ENCODE assay signal across 1 cellular context in genomic region chr3:183178512-183178832, GRCh38.
TF ChIP-seq lines count a peak whose summit lies in the region.

No MANE protein-coding gene starts in this region.

TF ChIP-seq in K562, 482 proteins besides CTCF, POLR2A, EP300 and RAD21 (continued from another document):
- peak; percentile 64; the same call in 1 of the 2 replicates for TF ChIP-seq ZBTB40 (IDR thresholded peaks at IDR 0.05)
- no peak for TF ChIP-seq ZBTB40 (CRISPR knock-in tag; IDR thresholded peaks at IDR 0.05)
- no peak for TF ChIP-seq ZSCAN32 (CRISPR knock-in tag; IDR thresholded peaks at IDR 0.05)
- no peak for TF ChIP-seq ZNF12 (CRISPR knock-in tag; IDR thresholded peaks at IDR 0.05)
- TF ChIP-seq MYNN (IDR thresholded peaks at IDR 0.05) = no peak
- no peak for TF ChIP-seq MYNN (CRISPR knock-in tag; IDR thresholded peaks at IDR 0.05)
- TF ChIP-seq, protein P1, sequence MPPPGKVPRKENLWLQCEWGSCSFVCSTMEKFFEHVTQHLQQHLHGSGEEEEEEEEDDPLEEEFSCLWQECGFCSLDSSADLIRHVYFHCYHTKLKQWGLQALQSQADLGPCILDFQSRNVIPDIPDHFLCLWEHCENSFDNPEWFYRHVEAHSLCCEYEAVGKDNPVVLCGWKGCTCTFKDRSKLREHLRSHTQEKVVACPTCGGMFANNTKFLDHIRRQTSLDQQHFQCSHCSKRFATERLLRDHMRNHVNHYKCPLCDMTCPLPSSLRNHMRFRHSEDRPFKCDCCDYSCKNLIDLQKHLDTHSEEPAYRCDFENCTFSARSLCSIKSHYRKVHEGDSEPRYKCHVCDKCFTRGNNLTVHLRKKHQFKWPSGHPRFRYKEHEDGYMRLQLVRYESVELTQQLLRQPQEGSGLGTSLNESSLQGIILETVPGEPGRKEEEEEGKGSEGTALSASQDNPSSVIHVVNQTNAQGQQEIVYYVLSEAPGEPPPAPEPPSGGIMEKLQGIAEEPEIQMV (tag; conservative IDR thresholded peaks at IDR 0.05; ENCODE audit: low read depth) = peak; percentile 29; the same call in 1 of the 2 replicates
- TF ChIP-seq TOE1 (IDR thresholded peaks at IDR 0.05; ENCODE audit: borderline replicate concordance) = 0 out of 2 replicates have a peak, but pooled peaks have one; percentile 6
- TF ChIP-seq TOE1 (CRISPR knock-in tag; IDR thresholded peaks at IDR 0.05; ENCODE audit: borderline replicate concordance, low read depth) = no peak
- no peak for TF ChIP-seq TSC22D4 (tag; IDR thresholded peaks at IDR 0.05)
- TF ChIP-seq CTBP1 (IDR thresholded peaks at IDR 0.05; ENCODE audit: borderline replicate concordance) = no peak
- TF ChIP-seq PHB2 (IDR thresholded peaks at IDR 0.05; ENCODE audit: low read depth) = no peak
- TF ChIP-seq GATAD2A (IDR thresholded peaks at IDR 0.05) = no peak
- TF ChIP-seq FIP1L1 (IDR thresholded peaks at IDR 0.05; ENCODE audit: low read depth, low read length, poor library complexity, severe bottlenecking) = no peak
- TF ChIP-seq ZNF318 (IDR thresholded peaks at IDR 0.05; ENCODE audit: borderline replicate concordance in 1 of 2, low read depth in 1 of 2) = no peak
- no peak for TF ChIP-seq SMARCA5 (IDR thresholded peaks at IDR 0.05)
- no peak for TF ChIP-seq YY1 (IDR thresholded peaks at IDR 0.05; ENCODE audit: borderline replicate concordance in 1 of 3, control insufficient read depth in 1 of 3, extremely low read depth in 1 of 3, insufficient read depth in 3 of 3, insufficient read length in 1 of 3, insufficient replicate concordance in 2 of 3, low read depth in 1 of 3, low read length in 2 of 3)
- no peak for TF ChIP-seq ZZZ3 (IDR thresholded peaks at IDR 0.05)
- TF ChIP-seq RBM39 (optimal IDR thresholded peaks at IDR 0.05; ENCODE audit: low read depth, low read length) = no peak
- TF ChIP-seq ZNF274 (IDR thresholded peaks at IDR 0.05; ENCODE audit: borderline replicate concordance, low read depth, low read length) = no peak
- TF ChIP-seq, protein P2, sequence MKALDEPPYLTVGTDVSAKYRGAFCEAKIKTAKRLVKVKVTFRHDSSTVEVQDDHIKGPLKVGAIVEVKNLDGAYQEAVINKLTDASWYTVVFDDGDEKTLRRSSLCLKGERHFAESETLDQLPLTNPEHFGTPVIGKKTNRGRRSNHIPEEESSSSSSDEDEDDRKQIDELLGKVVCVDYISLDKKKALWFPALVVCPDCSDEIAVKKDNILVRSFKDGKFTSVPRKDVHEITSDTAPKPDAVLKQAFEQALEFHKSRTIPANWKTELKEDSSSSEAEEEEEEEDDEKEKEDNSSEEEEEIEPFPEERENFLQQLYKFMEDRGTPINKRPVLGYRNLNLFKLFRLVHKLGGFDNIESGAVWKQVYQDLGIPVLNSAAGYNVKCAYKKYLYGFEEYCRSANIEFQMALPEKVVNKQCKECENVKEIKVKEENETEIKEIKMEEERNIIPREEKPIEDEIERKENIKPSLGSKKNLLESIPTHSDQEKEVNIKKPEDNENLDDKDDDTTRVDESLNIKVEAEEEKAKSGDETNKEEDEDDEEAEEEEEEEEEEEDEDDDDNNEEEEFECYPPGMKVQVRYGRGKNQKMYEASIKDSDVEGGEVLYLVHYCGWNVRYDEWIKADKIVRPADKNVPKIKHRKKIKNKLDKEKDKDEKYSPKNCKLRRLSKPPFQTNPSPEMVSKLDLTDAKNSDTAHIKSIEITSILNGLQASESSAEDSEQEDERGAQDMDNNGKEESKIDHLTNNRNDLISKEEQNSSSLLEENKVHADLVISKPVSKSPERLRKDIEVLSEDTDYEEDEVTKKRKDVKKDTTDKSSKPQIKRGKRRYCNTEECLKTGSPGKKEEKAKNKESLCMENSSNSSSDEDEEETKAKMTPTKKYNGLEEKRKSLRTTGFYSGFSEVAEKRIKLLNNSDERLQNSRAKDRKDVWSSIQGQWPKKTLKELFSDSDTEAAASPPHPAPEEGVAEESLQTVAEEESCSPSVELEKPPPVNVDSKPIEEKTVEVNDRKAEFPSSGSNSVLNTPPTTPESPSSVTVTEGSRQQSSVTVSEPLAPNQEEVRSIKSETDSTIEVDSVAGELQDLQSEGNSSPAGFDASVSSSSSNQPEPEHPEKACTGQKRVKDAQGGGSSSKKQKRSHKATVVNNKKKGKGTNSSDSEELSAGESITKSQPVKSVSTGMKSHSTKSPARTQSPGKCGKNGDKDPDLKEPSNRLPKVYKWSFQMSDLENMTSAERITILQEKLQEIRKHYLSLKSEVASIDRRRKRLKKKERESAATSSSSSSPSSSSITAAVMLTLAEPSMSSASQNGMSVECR (CRISPR knock-in tag; IDR thresholded peaks at IDR 0.05) = no peak
- no peak for TF ChIP-seq HDGF (IDR thresholded peaks at IDR 0.05)
